ENCODE assay signal across 18 cellular contexts in the genomic region with DNA sequence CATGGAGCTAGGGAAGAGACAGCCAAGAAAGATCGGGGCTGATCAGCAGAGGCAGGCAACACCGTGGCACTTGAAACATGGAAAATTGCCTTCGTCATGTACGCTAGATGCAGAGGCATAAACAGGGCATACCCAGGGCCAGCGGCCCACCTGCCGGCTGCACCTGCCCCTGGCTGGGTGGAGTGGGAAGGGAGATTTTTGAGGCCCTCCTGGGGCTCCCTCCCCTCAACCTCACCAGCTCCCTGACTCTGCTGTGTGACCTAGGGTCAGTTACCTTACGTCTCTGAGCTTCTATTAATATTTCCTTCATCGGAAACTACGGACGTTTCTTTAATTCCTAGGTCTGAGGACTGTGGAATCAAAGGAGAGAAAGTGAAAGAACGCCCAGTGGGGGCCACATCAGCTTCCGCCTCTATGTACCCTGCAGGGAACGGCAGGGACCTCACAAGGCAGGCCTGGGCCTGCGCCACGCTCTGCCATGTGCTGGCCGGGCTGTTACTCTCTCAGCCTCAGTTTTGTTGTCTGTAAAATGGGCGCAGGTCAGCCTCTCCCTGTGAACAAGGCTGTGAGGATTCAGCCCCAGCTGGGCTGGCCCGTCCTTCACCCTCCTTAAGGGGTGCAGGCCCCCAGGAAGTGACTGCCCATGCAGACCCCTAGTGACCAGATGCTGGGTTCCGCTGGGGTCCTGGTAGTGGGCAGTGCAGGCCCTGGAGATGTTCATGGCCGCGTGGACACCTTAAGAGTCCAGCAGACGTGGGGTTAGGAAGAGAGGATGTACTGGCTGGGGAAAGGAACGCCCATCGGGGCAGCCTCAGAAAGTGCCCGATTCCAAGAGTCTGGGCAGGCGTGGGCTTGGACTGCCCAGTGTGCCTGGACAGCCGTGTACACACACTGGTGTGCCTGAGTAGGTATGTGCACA. TPM values are rescaled to one million over a fixed set of nuclear protein-coding genes. Genes with fewer than 3 reads are reported as not detected.
A peak's percentile ranks its signal among the peaks of the same experiment; 100 is the strongest.
DNase-seq lines count a peak whose midpoint lies in the region; ATAC-seq and TF ChIP-seq lines count a peak whose summit lies in the region.
"Had no signal": no experiment of that assay in that cellular context is flagged by ENCODE, and none has a peak within 500 bp of the region (broad histone marks: within the 10 kb centered on the region; RNA-seq: fewer than 3 reads in every experiment).

No MANE protein-coding gene starts in this region.

- no peak overlapping the region for H2AFZ ChIP-seq in mammary epithelial cell (ENCODE audit: low read depth, low read length)
- H2AFZ ChIP-seq in neural progenitor cell (replicated peaks), result no peak overlapping the region

- H3K27me3 Mint-ChIP-seq in MCF 10A (ENCODE audit: insufficient read depth, unreplicated experiment) (peaks cover 51% of the 10 kb centered on the region), neural progenitor cell (ENCODE audit: insufficient read depth, low read depth) (peaks cover 8% of the 10 kb centered on the region)
- H3K27me3 Mint-ChIP-seq in stimulated activated naive B cell treated with anti-CD40 and anti-IgM and Interleukin-4, amounts not matched to agents 10 μg/mL and 1 μg/mL and 100 μg/mL, for 72 hours, result peaks cover 35 to 47% of the 10 kb centered on the region in 2 donors
- H3K27me3 Mint-ChIP-seq: activated naive CD8-positive, alpha-beta T cell had no signal

- TF ChIP-seq CTCF in mammary epithelial cell (conservative IDR thresholded peaks at IDR 0.05 in 1 of 2, IDR thresholded peaks at IDR 0.05 in 1 of 2; ENCODE audit: extremely low read depth in 1 of 2, insufficient read depth in 1 of 2, low read depth in 1 of 2, low read length in 2 of 2) (no peak), MCF 10A (IDR thresholded peaks at IDR 0.05; ENCODE audit: unreplicated experiment) (no peak), coronary artery (IDR thresholded peaks at IDR 0.05) (no peak), neural progenitor cell (IDR thresholded peaks at IDR 0.05) (no peak), vagina (IDR thresholded peaks at IDR 0.05) (no peak)

- no peaks in the 10 kb centered on the region for H3F3A ChIP-seq in neural progenitor cell (ENCODE audit: low read depth)

- peaks cover 12% of the 10 kb centered on the region for H3K9me3 Mint-ChIP-seq in MCF 10A (ENCODE audit: unreplicated experiment)
- no peaks in the 10 kb centered on the region for H3K9me3 Mint-ChIP-seq in neural progenitor cell
- peaks cover 5 to 12% of the 10 kb centered on the region in 2 donors for H3K9me3 Mint-ChIP-seq in stimulated activated naive B cell treated with anti-CD40 and anti-IgM and Interleukin-4, amounts not matched to agents 10 μg/mL and 1 μg/mL and 100 μg/mL, for 72 hours

- H3K4me1 Mint-ChIP-seq in MCF 10A (ENCODE audit: insufficient read depth, unreplicated experiment) (no peaks in the 10 kb centered on the region), neural progenitor cell (peaks cover 48% of the 10 kb centered on the region)
- no peaks in the 10 kb centered on the region for H3K4me1 Mint-ChIP-seq in stimulated activated naive B cell treated with anti-CD40 and anti-IgM and Interleukin-4, amounts not matched to agents 10 μg/mL and 1 μg/mL and 100 μg/mL, for 72 hours

- no peak for ATAC-seq in esophagus mucosa
- no peak for ATAC-seq in stimulated activated naive B cell treated with anti-CD40 and anti-IgM and Interleukin-4, amounts not matched to agents 10 μg/mL and 1 μg/mL and 100 μg/mL, for 72 hours (replicated peaks)

- no peaks in the 10 kb centered on the region for H4K20me1 ChIP-seq in mammary epithelial cell (ENCODE audit: insufficient read depth, low read length)
- peaks cover 15% of the 10 kb centered on the region for H4K20me1 ChIP-seq in neural progenitor cell (ENCODE audit: low read depth)

- H3K27me3 ChIP-seq in mammary epithelial cell (ENCODE audit: insufficient read depth, low read length) (no peaks in the 10 kb centered on the region), neural progenitor cell (no peaks in the 10 kb centered on the region), vagina (no peaks in the 10 kb centered on the region)
- H3K27me3 ChIP-seq: cardiac muscle cell, right lobe of liver had no signal

- H3K79me2 ChIP-seq in mammary epithelial cell (ENCODE audit: insufficient read depth, low read length), result no peaks in the 10 kb centered on the region
- no peaks in the 10 kb centered on the region for H3K79me2 ChIP-seq in neural progenitor cell (ENCODE audit: low read depth)

- H3K36me3 Mint-ChIP-seq in MCF 10A (ENCODE audit: insufficient read depth, unreplicated experiment), result no peaks in the 10 kb centered on the region
- H3K36me3 Mint-ChIP-seq in neural progenitor cell, result peaks cover 6% of the 10 kb centered on the region
- H3K36me3 Mint-ChIP-seq in stimulated activated naive B cell treated with anti-CD40 and anti-IgM and Interleukin-4, amounts not matched to agents 10 μg/mL and 1 μg/mL and 100 μg/mL, for 72 hours, result no peaks in the 10 kb centered on the region
- H3K36me3 Mint-ChIP-seq: activated naive CD8-positive, alpha-beta T cell had no signal

- BruUV-seq in mammary epithelial cell (replicated peaks; lab: Mats Ljungman, UMichigan) (no TSS peak), MCF 10A (replicated peaks; lab: Mats Ljungman, UMichigan) (no TSS peak)

- intact Hi-C loops in mammary epithelial cell (cut with micrococcal nuclease), result no loop called here
- intact Hi-C loops in MCF 10A (cut with micrococcal nuclease), result no loop called here
- intact Hi-C loops in vagina (cut with DNase I), result no loop called here

- H3K9ac ChIP-seq in mammary epithelial cell (ENCODE audit: insufficient read depth, low read length), result no peak overlapping the region
- no peak overlapping the region for H3K9ac ChIP-seq in neural progenitor cell

- no peak for DNase-seq in mammary epithelial cell
- no peak for DNase-seq in MCF 10A (ENCODE audit: unreplicated experiment)
- DNase-seq in coronary artery (ENCODE audit: low spot score), result peak; percentile 36
- no peak for DNase-seq in neural progenitor cell (ENCODE audit: low spot score)
- peak; percentile 26 for DNase-seq in ureter (ENCODE audit: low spot score)
- DNase-seq in stimulated activated naive B cell treated with anti-CD40 and anti-IgM and Interleukin-4, amounts not matched to agents 10 μg/mL and 1 μg/mL and 100 μg/mL, for 72 hours, result no peak
- DNase-seq in vagina (ENCODE audit: extremely low spot score in 2 of 2), result no peak
- DNase-seq: EL; NCI-H2081 treated with DMSO at 0.1 percent for 48 hours; NCI-H524 treated with DMSO at 0.1 percent for 48 hours; nephron progenitor cell; OCI-M1; stimulated activated CD4-positive, alpha-beta T cell treated with anti-CD3 and anti-CD28 coated beads, Interleukin-2, amount 100 ng/mL, for 48 hours; transverse colon had no signal

- dilution Hi-C loops in mammary epithelial cell (cut with HindIII; ENCODE audit: low sequenced_read_pairs), result no loop called here

- H3K4me2 ChIP-seq in mammary epithelial cell (ENCODE audit: insufficient read depth, low read depth, low read length) (peak overlapping the region; percentile 33), neural progenitor cell (no peak overlapping the region)

- WGBS in mammary epithelial cell (ENCODE audit: low coverage, missing lambda C conversion rate), result 79% methylated on average over 18 of the region's 27 CpGs

- H3K9me3 ChIP-seq in mammary epithelial cell (replicated peaks; ENCODE audit: insufficient read depth, low read length), result no peaks in the 10 kb centered on the region
- H3K9me3 ChIP-seq in neural progenitor cell (ENCODE audit: low read depth), result no peaks in the 10 kb centered on the region
- H3K9me3 ChIP-seq in vagina, result no peaks in the 10 kb centered on the region
- H3K9me3 ChIP-seq: right lobe of liver, transverse colon had no signal

- H3K4me3 Mint-ChIP-seq in MCF 10A (ENCODE audit: unreplicated experiment), result no peak overlapping the region
- no peak overlapping the region for H3K4me3 Mint-ChIP-seq in neural progenitor cell
- H3K4me3 Mint-ChIP-seq in stimulated activated naive B cell treated with anti-CD40 and anti-IgM and Interleukin-4, amounts not matched to agents 10 μg/mL and 1 μg/mL and 100 μg/mL, for 72 hours, result no peak overlapping the region
- H3K4me3 Mint-ChIP-seq: activated naive CD8-positive, alpha-beta T cell; nephron progenitor cell had no signal

- H3K4me3 ChIP-seq in mammary epithelial cell (replicated peaks in 1 of 3; ENCODE audit: insufficient read depth in 1 of 3, low read depth in 2 of 3, low read length in 3 of 3) (no peak overlapping the region), coronary artery (no peak overlapping the region), neural progenitor cell (no peak overlapping the region), vagina (no peak overlapping the region)
- H3K4me3 ChIP-seq: cardiac muscle cell, right lobe of liver, transverse colon had no signal

- TF ChIP-seq POLR2A in vagina (IDR thresholded peaks at IDR 0.05), result no peak

- POLR2A ChIA-PET in MCF 10A (lab: Yijun Ruan, JAX), result interaction anchor here (0.6 kb wide), 2 partner anchors 607 to 932 kb away, joined by 3 read pairs; no protein-coding TSS in a partner anchor

- no peaks in the 10 kb centered on the region for H3K36me3 ChIP-seq in mammary epithelial cell (ENCODE audit: insufficient read depth, low read length)
- H3K36me3 ChIP-seq in neural progenitor cell, result peaks cover 3% of the 10 kb centered on the region
- H3K36me3 ChIP-seq in vagina, result no peaks in the 10 kb centered on the region
- H3K36me3 ChIP-seq: right lobe of liver, transverse colon had no signal

- no peak overlapping the region for H3K27ac Mint-ChIP-seq in MCF 10A (ENCODE audit: low read depth, unreplicated experiment)
- H3K27ac Mint-ChIP-seq in neural progenitor cell, result peak overlapping the region; percentile 74
- H3K27ac Mint-ChIP-seq in stimulated activated naive B cell treated with anti-CD40 and anti-IgM and Interleukin-4, amounts not matched to agents 10 μg/mL and 1 μg/mL and 100 μg/mL, for 72 hours, result no peak overlapping the region
- H3K27ac Mint-ChIP-seq: activated naive CD8-positive, alpha-beta T cell; nephron progenitor cell had no signal

- in situ Hi-C loops in mammary epithelial cell (cut with MboI; ENCODE audit: low sequenced_read_pairs in 2 of 2), result no loop called here

- CTCF ChIA-PET in mammary epithelial cell (lab: Charles Lee; ENCODE audit: low non-redundant PET) (no interaction called here), MCF 10A (lab: Yijun Ruan, JAX) (interaction anchor here (0.8 kb wide), 1 partner anchor 78 kb away, joined by 3 read pairs; no protein-coding TSS in a partner anchor)

- H3K27ac ChIP-seq in mammary epithelial cell (ENCODE audit: insufficient read depth, low read depth, low read length) (no peak overlapping the region), coronary artery (peak overlapping the region in 1 of 2 donors; percentile 20), neural progenitor cell (no peak overlapping the region), vagina (no peak overlapping the region)
- H3K27ac ChIP-seq: right lobe of liver had no signal

- H3K4me1 ChIP-seq in mammary epithelial cell (ENCODE audit: insufficient read depth, low read length) (peaks cover 10% of the 10 kb centered on the region), neural progenitor cell (peaks cover 15% of the 10 kb centered on the region), vagina (no peaks in the 10 kb centered on the region)
- H3K4me1 ChIP-seq: right lobe of liver, transverse colon had no signal

RNA-seq across cellular contexts. Expression of gene ELFN1, which starts 22.7 kb away (rescaled TPM):
- total RNA-seq in mammary epithelial cell, result under 1 TPM in 1 of 2 donors, not detected in 1; 0.83 TPM
- polyA plus RNA-seq in mammary epithelial cell, result 0.02 TPM
- not detected for polyA minus RNA-seq in mammary epithelial cell
- not detected in 2 replicates for total RNA-seq in MCF 10A (2022)
- 2.2 and 13.6 TPM in 2 replicates for total RNA-seq in neural progenitor cell (ENCODE audit: low replicate concordance)
- total RNA-seq in ureter, result 1.7 TPM
- 0.68 TPM for total RNA-seq in esophagus mucosa
- 2.2 TPM for total RNA-seq in vagina

Comparison
In these comparisons a context has a peak if more than half of its experiments do, and no peak if none do; other contexts are left out.
1. DNase-seq: peak in coronary artery (single experiment) and ureter (single experiment); none in mammary epithelial cell (single experiment), MCF 10A (single experiment), neural progenitor cell (single experiment), stimulated activated naive B cell treated with anti-CD40 and anti-IgM and Interleukin-4, amounts not matched to agents 10 μg/mL and 1 μg/mL and 100 μg/mL, for 72 hours (single experiment) and vagina (0 of 2).